29 cellular contexts compared by ENCODE assay signal in the genomic region with DNA sequence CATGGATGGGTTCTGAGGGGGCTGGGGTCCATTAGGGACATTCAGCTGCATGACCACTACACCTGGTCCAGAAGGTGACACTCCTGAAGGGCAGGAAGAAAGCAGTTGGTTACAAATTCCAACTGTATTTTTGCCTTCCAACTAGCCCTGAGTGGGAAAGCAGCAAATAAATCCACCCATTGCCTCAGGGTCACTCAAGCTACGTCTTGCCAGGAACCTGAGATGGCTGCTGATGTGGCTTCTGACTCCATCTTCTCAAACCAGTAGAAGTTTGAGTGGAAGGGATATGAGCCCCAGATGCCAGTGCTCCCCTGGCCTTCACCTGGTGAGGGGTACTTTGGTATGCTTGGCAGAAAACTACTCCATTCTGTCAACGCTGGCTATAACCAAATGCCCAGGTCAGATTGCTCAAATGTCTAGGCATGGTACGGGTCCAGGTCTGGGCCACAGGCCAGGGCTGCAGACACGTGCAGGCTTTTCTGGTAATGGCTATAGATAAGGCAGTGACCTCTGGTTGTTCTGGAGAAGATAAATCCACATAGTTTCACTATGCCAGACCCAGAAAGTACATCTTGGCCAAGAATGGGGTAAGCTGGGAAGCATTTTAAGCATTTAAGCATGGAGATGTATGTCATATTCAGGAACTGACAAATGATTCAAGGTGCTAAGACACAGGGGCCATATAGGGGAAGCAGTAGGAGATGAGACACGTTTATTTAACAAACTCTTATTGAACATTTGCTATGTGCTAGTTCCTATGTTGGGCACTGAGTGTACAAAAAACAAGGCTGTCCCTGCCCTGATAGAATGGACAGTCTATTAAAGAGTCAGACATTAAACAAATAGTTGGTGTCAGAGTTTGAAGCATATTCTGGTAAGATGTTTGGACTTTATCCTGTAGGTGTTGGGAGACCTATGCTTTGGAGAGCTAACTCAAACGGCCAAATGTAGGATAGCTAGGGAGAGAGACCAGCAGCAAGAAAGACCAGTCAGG. TPM values are rescaled to one million over a fixed set of nuclear protein-coding genes. Genes with fewer than 3 reads are reported as not detected.
A peak's percentile ranks its signal among the peaks of the same experiment; 100 is the strongest.
DNase-seq lines count a peak whose midpoint lies in the region; ATAC-seq, FAIRE-seq and TF ChIP-seq lines count a peak whose summit lies in the region.
"Had no signal": no experiment of that assay in that cellular context is flagged by ENCODE, and none has a peak within 500 bp of the region (broad histone marks: within the 10 kb centered on the region; RNA-seq: fewer than 3 reads in every experiment).

No MANE protein-coding gene starts in this region.

- H3K79me2 ChIP-seq in SK-N-SH (ENCODE audit: insufficient read depth): no peaks in the 10 kb centered on the region

- no peak overlapping the region for H2AFZ ChIP-seq in SK-N-SH (ENCODE audit: low read depth)

- POLR2A ChIA-PET in SK-N-SH (lab: Yijun Ruan, JAX): no interaction called here

- H3K4me2 ChIP-seq in SK-N-SH: no peak overlapping the region
- H3K4me2 ChIP-seq: KMS-11 had no signal

- H3K36me3 ChIP-seq in SK-N-SH (replicated peaks in 1 of 2; ENCODE audit: control insufficient read depth in 1 of 2, insufficient read depth in 2 of 2, low read length in 1 of 2): peaks cover 38 to 47% of the 10 kb centered on the region in 2 experiments
- H3K36me3 ChIP-seq in right atrium auricular region: peaks cover 28% of the 10 kb centered on the region
- peaks cover 0 to 16% (median 8%) of the 10 kb centered on the region in 3 donors for H3K36me3 ChIP-seq in pancreas
- peaks cover 0 to 7% of the 10 kb centered on the region in 2 donors for H3K36me3 ChIP-seq in aorta (ENCODE audit: control insufficient read depth in 1 of 2, insufficient read depth in 2 of 2, low read length in 1 of 2)

- H3K4me3 ChIP-seq in SK-N-SH (ENCODE audit: low read depth in 2 of 2, low read length in 1 of 2) (no peak overlapping the region), right atrium auricular region (no peak overlapping the region), pancreas (no peak overlapping the region), aorta (ENCODE audit: low read length in 2 of 2) (no peak overlapping the region)
- H3K4me3 ChIP-seq: cardiac muscle cell had no signal

- H3K4me1 ChIP-seq in SK-N-SH (ENCODE audit: control insufficient read depth in 1 of 2, insufficient read depth in 2 of 2, low read depth in 1 of 2, low read length in 1 of 2) (peaks cover 0 to 11% of the 10 kb centered on the region in 2 experiments; a peak in 1 of 4 replicates), right atrium auricular region (peaks cover 0 to 39% of the 10 kb centered on the region in 2 donors), pancreas (peaks cover 4 to 16% (median 7%) of the 10 kb centered on the region in 3 donors), aorta (ENCODE audit: control insufficient read depth in 1 of 2, insufficient read depth in 2 of 2, low read length in 2 of 2) (no peaks in the 10 kb centered on the region)

- no peak for TF ChIP-seq EP300 in SK-N-SH (IDR thresholded peaks at IDR 0.05; ENCODE audit: borderline replicate concordance in 1 of 2, low read depth in 1 of 2, low read length in 1 of 2)

- CTCF ChIA-PET in SK-N-SH (lab: Yijun Ruan, JAX): interaction anchor here (1.0 to 9.9 kb wide), 10 partner anchors 9 to 204 kb away, joined by 3 to 141 read pairs (median 10); partner anchors contain the start of genes INHBE and STAC3

- no peak for TF ChIP-seq RAD21 in SK-N-SH (IDR thresholded peaks at IDR 0.05; ENCODE audit: low read length)

- H3K9ac ChIP-seq in SK-N-SH: no peak overlapping the region
- H3K9ac ChIP-seq: KMS-11 had no signal

- DNase-seq in SK-N-SH: no peak
- peak; percentile 55 to 73 for DNase-seq in erythroblast (lab: John Stamatoyannopoulos, UW)
- no peak for DNase-seq in right atrium auricular region (ENCODE audit: low spot score)
- DNase-seq in pancreas: peak in 4 of 6 donors; percentile 52 to 70 (median 64)
- DNase-seq in aorta: no peak
- DNase-seq in cerebellar nuclear complex (lab: John Stamatoyannopoulos, UW): no peak
- no peak for DNase-seq in NCI-H146 treated with DMSO at 0.1 percent for 48 hours (lab: John Stamatoyannopoulos, UW; ENCODE audit: unreplicated experiment)
- DNase-seq: activated CD4-positive, alpha-beta T cell treated with anti-CD3 and anti-CD28 coated beads for 4 hours; activated CD8-positive, alpha-beta T cell treated with anti-CD3 and anti-CD28 coated beads, Interleukin-2, amount 10 ng/mL, durations not matched to agents 7 days and 5 days; activated naive CD4-positive, alpha-beta T cell treated with anti-CD3 and anti-CD28 coated beads, Interleukin-2, amount 50 U/mL, for 16 hours; amygdala; CD4-positive, alpha-beta memory T cell; foreskin melanocyte; HFFc6; MM.1S; NCI-H2081; NCI-H774; stimulated activated CD4-positive, alpha-beta T cell treated with anti-CD3 and anti-CD28 coated beads, Interleukin-15, amount 100 ng/mL, for 24 hours; stimulated activated CD4-positive, alpha-beta T cell treated with anti-CD3 and anti-CD28 coated beads, Interleukin-4, amount 100 ng/mL, for 4 hours; T-helper 9 cell had no signal

- H3K9me2 ChIP-seq in SK-N-SH: no peaks in the 10 kb centered on the region

- no peaks in the 10 kb centered on the region for H4K20me1 ChIP-seq in SK-N-SH (ENCODE audit: insufficient read depth)

- FAIRE-seq in pancreas (lab: Jason Lieb, UNC): no peak
- FAIRE-seq: D721Med, H1, HTR-8/SVneo, RCC 7860 had no signal

- 77% methylated on average over 6 of the region's 6 CpGs for WGBS in SK-N-SH (ENCODE audit: low lambda C conversion rate)
- WGBS in pancreas, 2 donors: 16 to 18% methylated on average over 6 of the region's 6 CpGs
- 8 to 19% methylated on average over 6 of the region's 6 CpGs for WGBS in aorta, 2 donors

- ATAC-seq in pancreas (peak; percentile 80 to 92 (median 86)), aorta (ENCODE audit: low FRiP score) (no peak), GM18873 (IDR thresholded peaks at IDR 0.05; ENCODE audit: low FRiP score, unreplicated experiment) (no peak)
- ATAC-seq: activated CD8-positive, alpha-beta T cell treated with anti-CD3 and anti-CD28 coated beads, Interleukin-2, amount 10 ng/mL, durations not matched to agents 7 days and 5 days; activated T-helper 17 cell treated with anti-CD3 and anti-CD28 coated beads, Interleukin-2, amount 50 U/mL, for 72 hours had no signal

- TF ChIP-seq CTCF in SK-N-SH (IDR thresholded peaks at IDR 0.05) (no peak), right atrium auricular region (IDR thresholded peaks at IDR 0.05) (no peak), pancreas (IDR thresholded peaks at IDR 0.05) (no peak)

- no peaks in the 10 kb centered on the region for H3K9me3 ChIP-seq in SK-N-SH
- H3K9me3 ChIP-seq in right atrium auricular region: no peaks in the 10 kb centered on the region
- H3K9me3 ChIP-seq in pancreas: no peaks in the 10 kb centered on the region
- no peaks in the 10 kb centered on the region for H3K9me3 ChIP-seq in aorta (ENCODE audit: control insufficient read depth, low read length)

- H3K27ac ChIP-seq in SK-N-SH (ENCODE audit: low read depth in 2 of 2, low read length in 1 of 2): no peak overlapping the region
- peak overlapping the region; percentile 39 to 81 for H3K27ac ChIP-seq in right atrium auricular region
- H3K27ac ChIP-seq in pancreas: peak overlapping the region in 2 of 4 donors; percentile 4 to 51
- no peak overlapping the region for H3K27ac ChIP-seq in aorta (ENCODE audit: low read depth in 1 of 2, low read length in 2 of 2)
- H3K27ac ChIP-seq: cardiac muscle cell, KMS-11 had no signal

- no peak for TF ChIP-seq POLR2A in erythroblast (IDR thresholded peaks at IDR 0.05; ENCODE audit: low read length)

- H3K27me3 ChIP-seq in SK-N-SH (ENCODE audit: insufficient read depth) (no peaks in the 10 kb centered on the region), right atrium auricular region (no peaks in the 10 kb centered on the region), pancreas (no peaks in the 10 kb centered on the region), aorta (ENCODE audit: control insufficient read depth in 1 of 2, insufficient read depth in 2 of 2, low read length in 1 of 2) (no peaks in the 10 kb centered on the region)
- H3K27me3 ChIP-seq: cardiac muscle cell had no signal

- no peaks in the 10 kb centered on the region for H3F3A ChIP-seq in SK-N-SH (replicated peaks; ENCODE audit: insufficient read depth)

- intact Hi-C loops in pancreas (cut with DNase I): no loop called here
- intact Hi-C loops in aorta (cut with DNase I): no loop called here

TF ChIP-seq in SK-N-SH, 30 proteins besides CTCF, POLR2A, EP300 and RAD21 (continues in another document):
- TF ChIP-seq YY1 (IDR thresholded peaks at IDR 0.05; ENCODE audit: low read depth) (no peak), RCOR1 (IDR thresholded peaks at IDR 0.05; ENCODE audit: low read length) (peak; percentile 79), IRF3 (IDR thresholded peaks at IDR 0.05; ENCODE audit: low read depth, low read length) (no peak)

RNA-seq across cellular contexts. Expression of gene STAC3, which starts 8.3 kb away (rescaled TPM):
- 0.63 and 0.76 TPM in 2 replicates for polyA plus RNA-seq in SK-N-SH (2012; rRNA removed)
- polyA plus RNA-seq in SK-N-SH (2012; cell fraction: cytosol; rRNA removed): 0.38 and 0.51 TPM in 2 replicates
- 5.4 and 7.1 TPM in 2 replicates for polyA plus RNA-seq in SK-N-SH (2012; cell fraction: nucleus; rRNA removed)
- total RNA-seq in right atrium auricular region: under 1 TPM; 0.48 to 0.59 TPM
- total RNA-seq in pancreas: 1 to 10 TPM in 2 of 6 donors, under 1 TPM in 4; 0.46 to 2.1 (median 0.76) TPM
- 1 to 10 TPM; 2.5 to 3.0 TPM for polyA plus RNA-seq in pancreas
- total RNA-seq in aorta: 1 to 10 TPM; 3.2 to 5.8 TPM
- polyA plus RNA-seq in aorta: 1 to 10 TPM in 1 of 2 donors, under 1 TPM in 1; 0.82 to 5.0 TPM

RNA-seq across cellular contexts. Expression of gene SHMT2, which starts 29.8 kb away (rescaled TPM):
- polyA plus RNA-seq in SK-N-SH (2012; rRNA removed) (181 and 204 TPM in 2 replicates), pancreas (10 to 100 TPM; 20.0 to 29.8 TPM), aorta (10 to 100 TPM; 34.3 to 53.4 TPM)
- polyA plus RNA-seq in SK-N-SH (2012; cell fraction: cytosol; rRNA removed): 86.1 and 133 TPM in 2 replicates
- 206 and 207 TPM in 2 replicates for polyA plus RNA-seq in SK-N-SH (2012; cell fraction: nucleus; rRNA removed)
- total RNA-seq in right atrium auricular region (10 to 100 TPM; 16.6 to 33.0 TPM), pancreas (100 to 1,000 TPM in 1 of 6 donors, 10 to 100 TPM in 5; 44.8 to 183 (median 63.9) TPM), aorta (10 to 100 TPM; 50.3 to 59.1 TPM)

RNA-seq across cellular contexts. Expression of gene NXPH4, which starts 42.7 kb away (rescaled TPM):
- polyA plus RNA-seq in SK-N-SH (2012; rRNA removed): 0.18 and 0.31 TPM in 2 replicates
- 0.12 and 0.24 TPM in 2 replicates for polyA plus RNA-seq in SK-N-SH (2012; cell fraction: cytosol; rRNA removed)
- 0.25 and 0.45 TPM in 2 replicates for polyA plus RNA-seq in SK-N-SH (2012; cell fraction: nucleus; rRNA removed)
- 1 to 10 TPM in 1 of 2 donors, under 1 TPM in 1; 0.28 to 1.1 TPM for total RNA-seq in right atrium auricular region
- 1 to 10 TPM in 4 of 6 donors, under 1 TPM in 2; 0.37 to 3.3 (median 1.2) TPM for total RNA-seq in pancreas
- under 1 TPM; 0.28 to 0.38 TPM for polyA plus RNA-seq in pancreas
- total RNA-seq in aorta: 1 to 10 TPM in 1 of 2 donors, under 1 TPM in 1; 0.55 to 1.2 TPM
- polyA plus RNA-seq in aorta: under 1 TPM; 0.31 to 0.38 TPM
- total RNA-seq: CD4-positive, alpha-beta memory T cell; subcutaneous adipose tissue had no signal
- polyA plus RNA-seq: CD4-positive, alpha-beta memory T cell had no signal

Comparison
In these comparisons a context has a peak if more than half of its experiments do, and no peak if none do; other contexts are left out.
1. DNase-seq: peak in erythroblast (2 of 2) and pancreas (4 of 6); none in SK-N-SH (single experiment), right atrium auricular region (single experiment), aorta (0 of 2), cerebellar nuclear complex (0 of 2) and NCI-H146 treated with DMSO at 0.1 percent for 48 hours (single experiment).
2. H3K27ac ChIP-seq: peak in right atrium auricular region (2 of 2); none in SK-N-SH (0 of 2) and aorta (0 of 2).
3. ATAC-seq: peak in pancreas (4 of 4); none in aorta (single experiment) and GM18873 (single experiment).